8 cellular contexts compared by ENCODE assay signal in genomic region chr12:130872179-130873096, GRCh38. TPM values are rescaled to one million over a fixed set of nuclear protein-coding genes. Genes with fewer than 3 reads are reported as not detected.
DNase-seq lines count a peak whose midpoint lies in the region; ATAC-seq and TF ChIP-seq lines count a peak whose summit lies in the region.

No MANE protein-coding gene starts in this region.

- peak overlapping the region; percentile 84 to 91 for H3K9ac ChIP-seq in duodenal mucosa (ENCODE audit: low read depth in 1 of 2, low read length in 2 of 2)

- H3K4me1 ChIP-seq in duodenal mucosa (ENCODE audit: control insufficient read depth in 1 of 2, insufficient read depth in 2 of 2, low read length in 2 of 2) (peaks cover 15 to 20% of the 10 kb centered on the region in 2 donors), lower lobe of right lung (peaks cover 21% of the 10 kb centered on the region)

- ATAC-seq in GM19467 (IDR thresholded peaks at IDR 0.05; ENCODE audit: unreplicated experiment): peak; percentile 21
- ATAC-seq in HG03565 (IDR thresholded peaks at IDR 0.05; ENCODE audit: unreplicated experiment): peak; percentile 4
- peak; percentile 50 to 60 for ATAC-seq in lower lobe of right lung

- H3K9me3 ChIP-seq in duodenal mucosa (ENCODE audit: control insufficient read depth in 1 of 2, low read length in 2 of 2): no peaks in the 10 kb centered on the region
- no peaks in the 10 kb centered on the region for H3K9me3 ChIP-seq in lower lobe of right lung

- DNase-seq in COLO668 (lab: John Stamatoyannopoulos, UW; ENCODE audit: unreplicated experiment): peak; percentile 51
- DNase-seq in activated CD4-positive, alpha-beta T cell treated with anti-CD3 and anti-CD28 coated beads for 48 hours: peak; percentile 60
- DNase-seq in lower lobe of right lung: peak; percentile 61
- peak; percentile 3 to 21 for DNase-seq in stimulated activated CD8-positive, alpha-beta memory T cell treated with anti-CD3 and anti-CD28 coated beads, Interleukin-7, amount 100 ng/mL, for 1 hour (ENCODE audit: low read depth in 2 of 2)
- DNase-seq in T1000 (lab: John Stamatoyannopoulos, UW): no peak

- H3K27ac ChIP-seq in duodenal mucosa (ENCODE audit: low read depth, low read length) (peak overlapping the region; percentile 70), lower lobe of right lung (peak overlapping the region; percentile 81)

- peaks cover 16 to 38% of the 10 kb centered on the region in 2 donors for H3K36me3 ChIP-seq in duodenal mucosa (ENCODE audit: control insufficient read depth in 1 of 2, insufficient read depth in 2 of 2, low read length in 2 of 2)
- H3K36me3 ChIP-seq in lower lobe of right lung: peaks cover 46% of the 10 kb centered on the region

- no peak for TF ChIP-seq CTCF in lower lobe of right lung (IDR thresholded peaks at IDR 0.05)

- intact Hi-C loops in lower lobe of right lung (cut with DNase I): no loop called here

- H3K27me3 ChIP-seq in duodenal mucosa (ENCODE audit: control insufficient read depth in 1 of 2, insufficient read depth in 2 of 2, low read length in 2 of 2): no peaks in the 10 kb centered on the region
- H3K27me3 ChIP-seq in lower lobe of right lung (ENCODE audit: low read depth): no peaks in the 10 kb centered on the region

- peak overlapping the region; percentile 86 to 89 for H3K4me3 ChIP-seq in duodenal mucosa (ENCODE audit: low read depth in 1 of 2, low read length in 2 of 2)
- H3K4me3 ChIP-seq in lower lobe of right lung: peak overlapping the region; percentile 90

RNA-seq across cellular contexts. Expression of gene RAN, which starts 0.6 kb away (rescaled TPM):
- 300 TPM for total RNA-seq in lower lobe of right lung

RNA-seq across cellular contexts. Expression of gene STX2, which starts 33.4 kb away (rescaled TPM):
- total RNA-seq in lower lobe of right lung: 24.6 TPM

Comparison
In these comparisons a context has a peak if more than half of its experiments do, and no peak if none do; other contexts are left out.
1. ATAC-seq: peak in every context shown above with its lines; median percentile 55 in lower lobe of right lung; 21 in GM19467; 4 in HG03565.